In the genomic region with DNA sequence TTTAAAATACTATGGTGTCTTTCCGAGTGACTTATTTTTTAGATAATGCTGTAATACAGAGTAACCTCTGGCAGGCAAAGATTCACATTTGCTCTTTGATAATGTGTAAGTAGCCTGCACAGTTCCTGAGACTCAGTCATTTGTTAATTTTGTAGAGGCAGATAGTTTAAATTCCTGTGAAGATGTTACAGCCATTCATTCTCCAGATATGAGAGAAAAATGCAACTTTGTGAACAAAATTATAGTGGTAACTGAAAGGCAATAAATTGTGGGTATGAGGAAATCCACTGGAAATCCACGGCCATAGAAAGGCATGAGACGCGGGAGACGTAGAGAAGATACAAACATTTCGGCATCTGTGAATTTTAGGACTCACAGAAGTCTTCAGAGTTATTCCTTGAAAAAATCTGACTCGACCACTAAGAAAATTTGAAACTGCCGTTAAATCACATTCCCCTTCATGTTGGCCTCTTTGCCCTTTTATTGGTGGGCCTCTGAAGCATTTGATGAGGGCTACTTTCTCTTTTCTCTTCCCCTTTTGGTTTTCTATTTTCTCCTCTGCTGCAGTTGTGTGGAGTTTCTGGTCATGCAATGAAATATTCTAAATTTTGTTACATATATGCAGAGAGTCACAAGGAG, we compare ENCODE assay signal across 1 cellular context.
A peak's percentile ranks its signal among the peaks of the same experiment; 100 is the strongest.
TF ChIP-seq lines count a peak whose summit lies in the region.

No MANE protein-coding gene starts in this region.

TF ChIP-seq in SK-N-SH, 30 proteins besides CTCF, POLR2A, EP300 and RAD21:
- no peak for TF ChIP-seq SIN3A (IDR thresholded peaks at IDR 0.05; ENCODE audit: borderline replicate concordance, low read depth, low read length)
- TF ChIP-seq, protein P1, sequence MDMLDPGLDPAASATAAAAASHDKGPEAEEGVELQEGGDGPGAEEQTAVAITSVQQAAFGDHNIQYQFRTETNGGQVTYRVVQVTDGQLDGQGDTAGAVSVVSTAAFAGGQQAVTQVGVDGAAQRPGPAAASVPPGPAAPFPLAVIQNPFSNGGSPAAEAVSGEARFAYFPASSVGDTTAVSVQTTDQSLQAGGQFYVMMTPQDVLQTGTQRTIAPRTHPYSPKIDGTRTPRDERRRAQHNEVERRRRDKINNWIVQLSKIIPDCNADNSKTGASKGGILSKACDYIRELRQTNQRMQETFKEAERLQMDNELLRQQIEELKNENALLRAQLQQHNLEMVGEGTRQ (IDR thresholded peaks at IDR 0.05; ENCODE audit: borderline replicate concordance, low read depth, low read length) = no peak
- peak; percentile 13; the same call in 1 of the 2 replicates for TF ChIP-seq JUND (IDR thresholded peaks at IDR 0.05)
- no peak for TF ChIP-seq ELF1 (IDR thresholded peaks at IDR 0.05)
- TF ChIP-seq TCF12 (IDR thresholded peaks at IDR 0.05) = 0 out of 2 replicates have a peak, but pooled peaks have one; percentile 16
- TF ChIP-seq TAF1 (IDR thresholded peaks at IDR 0.05; ENCODE audit: borderline replicate concordance, low read depth, low read length) = no peak
- no peak for TF ChIP-seq IRF3 (IDR thresholded peaks at IDR 0.05; ENCODE audit: low read depth, low read length)
- TF ChIP-seq EZH2phosphoT487 (IDR thresholded peaks at IDR 0.05; ENCODE audit: borderline replicate concordance, low read depth) = no peak
- no peak for TF ChIP-seq CHD2 (IDR thresholded peaks at IDR 0.05; ENCODE audit: low read length, partially characterized antibody)
- no peak for TF ChIP-seq POLR2AphosphoS5 (IDR thresholded peaks at IDR 0.05; ENCODE audit: low read depth, low read length)
- TF ChIP-seq PBX3 (IDR thresholded peaks at IDR 0.05) = peak; percentile 43
- no peak for TF ChIP-seq USF1 (IDR thresholded peaks at IDR 0.05; ENCODE audit: borderline replicate concordance, low read depth)
- TF ChIP-seq MXI1 (IDR thresholded peaks at IDR 0.05; ENCODE audit: low read depth, low read length) = no peak
- 0 out of 2 replicates have a peak, but pooled peaks have one; percentile 16 for TF ChIP-seq FOXM1 (IDR thresholded peaks at IDR 0.05; ENCODE audit: low read depth)
- no peak for TF ChIP-seq RXRA (IDR thresholded peaks at IDR 0.05; ENCODE audit: borderline replicate concordance, low read depth)
- no peak for TF ChIP-seq FOSL2 (IDR thresholded peaks at IDR 0.05; ENCODE audit: borderline replicate concordance, low read depth)
